Comparison of ENCODE assay signal across 14 cellular contexts in genomic region chr20:31521267-31521666, GRCh38. TPM values are rescaled to one million over a fixed set of nuclear protein-coding genes. Genes with fewer than 3 reads are reported as not detected.
"Had no signal": no experiment of that assay in that cellular context is flagged by ENCODE, and none has a peak within 500 bp of the region (broad histone marks: within the 10 kb centered on the region; RNA-seq: fewer than 3 reads in every experiment).

No MANE protein-coding gene starts in this region.

RNA-seq across cellular contexts. Expression of gene REM1, which starts 46.2 kb away (rescaled TPM):
- total RNA-seq: activated CD4-positive, alpha-beta memory T cell treated with anti-CD3 and anti-CD28 coated beads for 36 hours; activated naive CD4-positive, alpha-beta T cell treated with anti-CD3 and anti-CD28 coated beads for 36 hours; activated naive CD8-positive, alpha-beta T cell treated with anti-CD3 and anti-CD28 coated beads, Interleukin-2, amount 10 ng/mL, durations not matched to agents 7 days and 5 days; activated T-cell treated with anti-CD3 and anti-CD28 coated beads, Interleukin-2, amount 50 U/mL, for 72 hours; foreskin keratinocyte; left lobe of liver; lung microvascular endothelial cell; occipital lobe; renal cortical epithelial cell had no signal
- polyA plus RNA-seq: foreskin keratinocyte, neural cell had no signal

RNA-seq across cellular contexts. Expression of gene DEFB124, which starts 46.3 kb away (rescaled TPM):
- total RNA-seq: activated CD4-positive, alpha-beta memory T cell treated with anti-CD3 and anti-CD28 coated beads for 36 hours; activated naive CD4-positive, alpha-beta T cell treated with anti-CD3 and anti-CD28 coated beads for 36 hours; activated naive CD8-positive, alpha-beta T cell treated with anti-CD3 and anti-CD28 coated beads, Interleukin-2, amount 10 ng/mL, durations not matched to agents 7 days and 5 days; activated T-cell treated with anti-CD3 and anti-CD28 coated beads, Interleukin-2, amount 50 U/mL, for 72 hours; foreskin keratinocyte; left lobe of liver; lung microvascular endothelial cell; occipital lobe; renal cortical epithelial cell; sigmoid colon; subcutaneous adipose tissue; thyroid gland; urinary bladder had no signal
- polyA plus RNA-seq: foreskin keratinocyte, neural cell, sigmoid colon had no signal
